ENCODE assay signal across 1 cellular context in genomic region chr19:12828494-12828893, GRCh38.
TF ChIP-seq lines count a peak whose summit lies in the region.

No MANE protein-coding gene starts in this region.

TF ChIP-seq in HepG2, 621 proteins besides CTCF, POLR2A, EP300 and RAD21 (continued from another document):
- TF ChIP-seq THRA (CRISPR knock-in tag; IDR thresholded peaks at IDR 0.05; ENCODE audit: borderline replicate concordance) (no peak), ZNF281 (CRISPR knock-in tag; IDR thresholded peaks at IDR 0.05; ENCODE audit: borderline replicate concordance) (no peak), ARID2 (CRISPR knock-in tag; IDR thresholded peaks at IDR 0.05; ENCODE audit: borderline replicate concordance) (no peak), ZNF530 (CRISPR knock-in tag; IDR thresholded peaks at IDR 0.05; ENCODE audit: low read depth) (no peak), ZNF350 (CRISPR knock-in tag; IDR thresholded peaks at IDR 0.05; ENCODE audit: borderline replicate concordance, low read depth) (no peak), POLR2AphosphoS5 (IDR thresholded peaks at IDR 0.05; ENCODE audit: low read depth, low read length) (0 out of 2 replicates have a peak, but pooled peaks have one; percentile 24), KLF9 (CRISPR knock-in tag; IDR thresholded peaks at IDR 0.05; ENCODE audit: low read depth) (no peak), SMARCE1 (IDR thresholded peaks at IDR 0.05; ENCODE audit: borderline replicate concordance) (no peak)
